1 cellular context compared by ENCODE assay signal in the genomic region with DNA sequence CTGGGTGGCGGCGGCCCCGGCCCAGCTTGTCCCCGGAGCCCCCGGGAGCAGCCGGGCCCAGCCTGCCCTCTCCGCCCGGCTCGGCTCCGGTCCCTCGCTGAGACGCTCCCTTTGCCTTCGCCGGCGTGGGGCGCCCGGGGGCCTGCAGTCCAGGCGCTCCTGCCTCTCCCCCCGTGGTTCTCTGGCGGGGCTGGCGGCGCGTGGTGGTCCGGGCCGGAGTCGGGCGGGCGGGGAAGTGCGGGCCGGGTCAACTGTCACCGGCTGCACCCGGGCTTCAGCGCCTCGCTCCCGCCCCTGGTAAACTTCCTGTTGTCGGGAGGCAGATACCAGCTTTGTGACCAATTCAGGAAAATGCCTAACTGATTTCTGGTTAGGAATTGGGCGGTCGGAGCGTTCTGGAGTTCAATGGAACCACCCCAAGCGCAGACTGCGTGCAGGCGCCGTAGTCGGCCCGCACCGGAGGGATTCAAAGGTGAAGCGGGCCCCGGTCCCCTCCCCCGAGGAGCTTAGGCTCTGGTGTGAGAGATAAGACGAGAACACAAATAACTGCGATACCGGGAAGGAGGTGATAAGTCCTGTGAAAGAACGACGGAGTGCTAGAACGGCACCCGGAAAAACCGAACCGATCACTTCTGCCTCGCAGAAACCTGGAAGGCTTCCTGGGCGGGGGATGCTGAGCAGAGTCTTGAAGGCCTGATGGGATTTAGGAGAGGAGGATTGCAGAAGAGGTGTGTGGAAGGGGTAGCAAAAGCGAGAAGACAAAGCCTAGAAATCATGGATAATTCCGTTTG.
TF ChIP-seq lines count a peak whose summit lies in the region.

No MANE protein-coding gene starts in this region.

TF ChIP-seq in K562, 482 proteins besides CTCF, POLR2A, EP300 and RAD21 (continued from another document and continues in another):
- TF ChIP-seq ZKSCAN1 (IDR thresholded peaks at IDR 0.05; ENCODE audit: low read depth, low read length) = no peak
- no peak for TF ChIP-seq SRSF1 (IDR thresholded peaks at IDR 0.05; ENCODE audit: low read depth, low read length)
- TF ChIP-seq, protein P1, sequence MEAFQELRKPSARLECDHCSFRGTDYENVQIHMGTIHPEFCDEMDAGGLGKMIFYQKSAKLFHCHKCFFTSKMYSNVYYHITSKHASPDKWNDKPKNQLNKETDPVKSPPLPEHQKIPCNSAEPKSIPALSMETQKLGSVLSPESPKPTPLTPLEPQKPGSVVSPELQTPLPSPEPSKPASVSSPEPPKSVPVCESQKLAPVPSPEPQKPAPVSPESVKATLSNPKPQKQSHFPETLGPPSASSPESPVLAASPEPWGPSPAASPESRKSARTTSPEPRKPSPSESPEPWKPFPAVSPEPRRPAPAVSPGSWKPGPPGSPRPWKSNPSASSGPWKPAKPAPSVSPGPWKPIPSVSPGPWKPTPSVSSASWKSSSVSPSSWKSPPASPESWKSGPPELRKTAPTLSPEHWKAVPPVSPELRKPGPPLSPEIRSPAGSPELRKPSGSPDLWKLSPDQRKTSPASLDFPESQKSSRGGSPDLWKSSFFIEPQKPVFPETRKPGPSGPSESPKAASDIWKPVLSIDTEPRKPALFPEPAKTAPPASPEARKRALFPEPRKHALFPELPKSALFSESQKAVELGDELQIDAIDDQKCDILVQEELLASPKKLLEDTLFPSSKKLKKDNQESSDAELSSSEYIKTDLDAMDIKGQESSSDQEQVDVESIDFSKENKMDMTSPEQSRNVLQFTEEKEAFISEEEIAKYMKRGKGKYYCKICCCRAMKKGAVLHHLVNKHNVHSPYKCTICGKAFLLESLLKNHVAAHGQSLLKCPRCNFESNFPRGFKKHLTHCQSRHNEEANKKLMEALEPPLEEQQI (IDR thresholded peaks at IDR 0.05) = no peak; the same call in 1 of the 2 replicates
- no peak for TF ChIP-seq KLF6 (CRISPR knock-in tag; IDR thresholded peaks at IDR 0.05; ENCODE audit: borderline replicate concordance)
- no peak for TF ChIP-seq ZSCAN32 (CRISPR knock-in tag; IDR thresholded peaks at IDR 0.05)
- TF ChIP-seq KDM1A (IDR thresholded peaks at IDR 0.05) = peak; percentile 45 to 67
- TF ChIP-seq NR1H2 (CRISPR knock-in tag; IDR thresholded peaks at IDR 0.05) = 0 out of 2 replicates have a peak, but pooled peaks have one; percentile 44
- TF ChIP-seq NR2F6 (CRISPR knock-in tag; IDR thresholded peaks at IDR 0.05) = no peak
- TF ChIP-seq ZNF764 (CRISPR knock-in tag; IDR thresholded peaks at IDR 0.05; ENCODE audit: low read depth) = no peak
- peak; percentile 59; the same call in 1 of the 2 replicates for TF ChIP-seq RNF2 (IDR thresholded peaks at IDR 0.05)
- TF ChIP-seq MEF2D (tag; conservative IDR thresholded peaks at IDR 0.05; ENCODE audit: low read depth) = peak; percentile 42; the same call in 1 of the 2 replicates
- no peak for TF ChIP-seq NCOA6 (IDR thresholded peaks at IDR 0.05)
- TF ChIP-seq, protein P2, sequence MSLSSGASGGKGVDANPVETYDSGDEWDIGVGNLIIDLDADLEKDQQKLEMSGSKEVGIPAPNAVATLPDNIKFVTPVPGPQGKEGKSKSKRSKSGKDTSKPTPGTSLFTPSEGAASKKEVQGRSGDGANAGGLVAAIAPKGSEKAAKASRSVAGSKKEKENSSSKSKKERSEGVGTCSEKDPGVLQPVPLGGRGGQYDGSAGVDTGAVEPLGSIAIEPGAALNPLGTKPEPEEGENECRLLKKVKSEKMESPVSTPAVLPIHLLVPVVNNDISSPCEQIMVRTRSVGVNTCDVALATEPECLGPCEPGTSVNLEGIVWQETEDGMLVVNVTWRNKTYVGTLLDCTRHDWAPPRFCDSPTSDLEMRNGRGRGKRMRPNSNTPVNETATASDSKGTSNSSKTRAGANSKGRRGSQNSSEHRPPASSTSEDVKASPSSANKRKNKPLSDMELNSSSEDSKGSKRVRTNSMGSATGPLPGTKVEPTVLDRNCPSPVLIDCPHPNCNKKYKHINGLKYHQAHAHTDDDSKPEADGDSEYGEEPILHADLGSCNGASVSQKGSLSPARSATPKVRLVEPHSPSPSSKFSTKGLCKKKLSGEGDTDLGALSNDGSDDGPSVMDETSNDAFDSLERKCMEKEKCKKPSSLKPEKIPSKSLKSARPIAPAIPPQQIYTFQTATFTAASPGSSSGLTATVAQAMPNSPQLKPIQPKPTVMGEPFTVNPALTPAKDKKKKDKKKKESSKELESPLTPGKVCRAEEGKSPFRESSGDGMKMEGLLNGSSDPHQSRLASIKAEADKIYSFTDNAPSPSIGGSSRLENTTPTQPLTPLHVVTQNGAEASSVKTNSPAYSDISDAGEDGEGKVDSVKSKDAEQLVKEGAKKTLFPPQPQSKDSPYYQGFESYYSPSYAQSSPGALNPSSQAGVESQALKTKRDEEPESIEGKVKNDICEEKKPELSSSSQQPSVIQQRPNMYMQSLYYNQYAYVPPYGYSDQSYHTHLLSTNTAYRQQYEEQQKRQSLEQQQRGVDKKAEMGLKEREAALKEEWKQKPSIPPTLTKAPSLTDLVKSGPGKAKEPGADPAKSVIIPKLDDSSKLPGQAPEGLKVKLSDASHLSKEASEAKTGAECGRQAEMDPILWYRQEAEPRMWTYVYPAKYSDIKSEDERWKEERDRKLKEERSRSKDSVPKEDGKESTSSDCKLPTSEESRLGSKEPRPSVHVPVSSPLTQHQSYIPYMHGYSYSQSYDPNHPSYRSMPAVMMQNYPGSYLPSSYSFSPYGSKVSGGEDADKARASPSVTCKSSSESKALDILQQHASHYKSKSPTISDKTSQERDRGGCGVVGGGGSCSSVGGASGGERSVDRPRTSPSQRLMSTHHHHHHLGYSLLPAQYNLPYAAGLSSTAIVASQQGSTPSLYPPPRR (CRISPR knock-in tag; IDR thresholded peaks at IDR 0.05; ENCODE audit: borderline replicate concordance) = no peak
- TF ChIP-seq, protein P3, sequence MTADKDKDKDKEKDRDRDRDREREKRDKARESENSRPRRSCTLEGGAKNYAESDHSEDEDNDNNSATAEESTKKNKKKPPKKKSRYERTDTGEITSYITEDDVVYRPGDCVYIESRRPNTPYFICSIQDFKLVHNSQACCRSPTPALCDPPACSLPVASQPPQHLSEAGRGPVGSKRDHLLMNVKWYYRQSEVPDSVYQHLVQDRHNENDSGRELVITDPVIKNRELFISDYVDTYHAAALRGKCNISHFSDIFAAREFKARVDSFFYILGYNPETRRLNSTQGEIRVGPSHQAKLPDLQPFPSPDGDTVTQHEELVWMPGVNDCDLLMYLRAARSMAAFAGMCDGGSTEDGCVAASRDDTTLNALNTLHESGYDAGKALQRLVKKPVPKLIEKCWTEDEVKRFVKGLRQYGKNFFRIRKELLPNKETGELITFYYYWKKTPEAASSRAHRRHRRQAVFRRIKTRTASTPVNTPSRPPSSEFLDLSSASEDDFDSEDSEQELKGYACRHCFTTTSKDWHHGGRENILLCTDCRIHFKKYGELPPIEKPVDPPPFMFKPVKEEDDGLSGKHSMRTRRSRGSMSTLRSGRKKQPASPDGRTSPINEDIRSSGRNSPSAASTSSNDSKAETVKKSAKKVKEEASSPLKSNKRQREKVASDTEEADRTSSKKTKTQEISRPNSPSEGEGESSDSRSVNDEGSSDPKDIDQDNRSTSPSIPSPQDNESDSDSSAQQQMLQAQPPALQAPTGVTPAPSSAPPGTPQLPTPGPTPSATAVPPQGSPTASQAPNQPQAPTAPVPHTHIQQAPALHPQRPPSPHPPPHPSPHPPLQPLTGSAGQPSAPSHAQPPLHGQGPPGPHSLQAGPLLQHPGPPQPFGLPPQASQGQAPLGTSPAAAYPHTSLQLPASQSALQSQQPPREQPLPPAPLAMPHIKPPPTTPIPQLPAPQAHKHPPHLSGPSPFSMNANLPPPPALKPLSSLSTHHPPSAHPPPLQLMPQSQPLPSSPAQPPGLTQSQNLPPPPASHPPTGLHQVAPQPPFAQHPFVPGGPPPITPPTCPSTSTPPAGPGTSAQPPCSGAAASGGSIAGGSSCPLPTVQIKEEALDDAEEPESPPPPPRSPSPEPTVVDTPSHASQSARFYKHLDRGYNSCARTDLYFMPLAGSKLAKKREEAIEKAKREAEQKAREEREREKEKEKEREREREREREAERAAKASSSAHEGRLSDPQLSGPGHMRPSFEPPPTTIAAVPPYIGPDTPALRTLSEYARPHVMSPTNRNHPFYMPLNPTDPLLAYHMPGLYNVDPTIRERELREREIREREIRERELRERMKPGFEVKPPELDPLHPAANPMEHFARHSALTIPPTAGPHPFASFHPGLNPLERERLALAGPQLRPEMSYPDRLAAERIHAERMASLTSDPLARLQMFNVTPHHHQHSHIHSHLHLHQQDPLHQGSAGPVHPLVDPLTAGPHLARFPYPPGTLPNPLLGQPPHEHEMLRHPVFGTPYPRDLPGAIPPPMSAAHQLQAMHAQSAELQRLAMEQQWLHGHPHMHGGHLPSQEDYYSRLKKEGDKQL (CRISPR knock-in tag; IDR thresholded peaks at IDR 0.05; ENCODE audit: borderline replicate concordance) = no peak
- TF ChIP-seq CSDE1 (IDR thresholded peaks at IDR 0.05) = no peak
- TF ChIP-seq FIP1L1 (IDR thresholded peaks at IDR 0.05; ENCODE audit: low read depth, low read length, poor library complexity, severe bottlenecking) = no peak
- no peak for TF ChIP-seq BCL6 (CRISPR knock-in tag; IDR thresholded peaks at IDR 0.05)
- TF ChIP-seq, protein P4, sequence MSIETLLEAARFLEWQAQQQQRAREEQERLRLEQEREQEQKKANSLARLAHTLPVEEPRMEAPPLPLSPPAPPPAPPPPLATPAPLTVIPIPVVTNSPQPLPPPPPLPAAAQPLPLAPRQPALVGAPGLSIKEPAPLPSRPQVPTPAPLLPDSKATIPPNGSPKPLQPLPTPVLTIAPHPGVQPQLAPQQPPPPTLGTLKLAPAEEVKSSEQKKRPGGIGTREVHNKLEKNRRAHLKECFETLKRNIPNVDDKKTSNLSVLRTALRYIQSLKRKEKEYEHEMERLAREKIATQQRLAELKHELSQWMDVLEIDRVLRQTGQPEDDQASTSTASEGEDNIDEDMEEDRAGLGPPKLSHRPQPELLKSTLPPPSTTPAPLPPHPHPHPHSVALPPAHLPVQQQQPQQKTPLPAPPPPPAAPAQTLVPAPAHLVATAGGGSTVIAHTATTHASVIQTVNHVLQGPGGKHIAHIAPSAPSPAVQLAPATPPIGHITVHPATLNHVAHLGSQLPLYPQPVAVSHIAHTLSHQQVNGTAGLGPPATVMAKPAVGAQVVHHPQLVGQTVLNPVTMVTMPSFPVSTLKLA (conservative IDR thresholded peaks at IDR 0.05) = peak; percentile 45 to 51; a peak in 2 of 4 replicates
- TF ChIP-seq NFE2 (IDR thresholded peaks at IDR 0.05; ENCODE audit: low read depth) = no peak
- TF ChIP-seq, protein P5, sequence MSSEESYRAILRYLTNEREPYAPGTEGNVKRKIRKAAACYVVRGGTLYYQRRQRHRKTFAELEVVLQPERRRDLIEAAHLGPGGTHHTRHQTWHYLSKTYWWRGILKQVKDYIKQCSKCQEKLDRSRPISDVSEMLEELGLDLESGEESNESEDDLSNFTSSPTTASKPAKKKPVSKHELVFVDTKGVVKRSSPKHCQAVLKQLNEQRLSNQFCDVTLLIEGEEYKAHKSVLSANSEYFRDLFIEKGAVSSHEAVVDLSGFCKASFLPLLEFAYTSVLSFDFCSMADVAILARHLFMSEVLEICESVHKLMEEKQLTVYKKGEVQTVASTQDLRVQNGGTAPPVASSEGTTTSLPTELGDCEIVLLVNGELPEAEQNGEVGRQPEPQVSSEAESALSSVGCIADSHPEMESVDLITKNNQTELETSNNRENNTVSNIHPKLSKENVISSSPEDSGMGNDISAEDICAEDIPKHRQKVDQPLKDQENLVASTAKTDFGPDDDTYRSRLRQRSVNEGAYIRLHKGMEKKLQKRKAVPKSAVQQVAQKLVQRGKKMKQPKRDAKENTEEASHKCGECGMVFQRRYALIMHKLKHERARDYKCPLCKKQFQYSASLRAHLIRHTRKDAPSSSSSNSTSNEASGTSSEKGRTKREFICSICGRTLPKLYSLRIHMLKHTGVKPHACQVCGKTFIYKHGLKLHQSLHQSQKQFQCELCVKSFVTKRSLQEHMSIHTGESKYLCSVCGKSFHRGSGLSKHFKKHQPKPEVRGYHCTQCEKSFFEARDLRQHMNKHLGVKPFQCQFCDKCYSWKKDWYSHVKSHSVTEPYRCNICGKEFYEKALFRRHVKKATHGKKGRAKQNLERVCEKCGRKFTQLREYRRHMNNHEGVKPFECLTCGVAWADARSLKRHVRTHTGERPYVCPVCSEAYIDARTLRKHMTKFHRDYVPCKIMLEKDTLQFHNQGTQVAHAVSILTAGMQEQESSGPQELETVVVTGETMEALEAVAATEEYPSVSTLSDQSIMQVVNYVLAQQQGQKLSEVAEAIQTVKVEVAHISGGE (CRISPR knock-in tag; IDR thresholded peaks at IDR 0.05) = peak in 1 of 3 experiments; percentile 63; a peak in 2 of 6 replicates
- TF ChIP-seq SRSF9 (IDR thresholded peaks at IDR 0.05; ENCODE audit: borderline replicate concordance, low read depth, low read length) = no peak
- TF ChIP-seq ZNF23 (CRISPR knock-in tag; IDR thresholded peaks at IDR 0.05) = no peak
- peak; percentile 95 for TF ChIP-seq CBFA2T3 (IDR thresholded peaks at IDR 0.05)
- TF ChIP-seq GTF2F1 (IDR thresholded peaks at IDR 0.05; ENCODE audit: low read depth, low read length) = no peak
- TF ChIP-seq, protein P6, sequence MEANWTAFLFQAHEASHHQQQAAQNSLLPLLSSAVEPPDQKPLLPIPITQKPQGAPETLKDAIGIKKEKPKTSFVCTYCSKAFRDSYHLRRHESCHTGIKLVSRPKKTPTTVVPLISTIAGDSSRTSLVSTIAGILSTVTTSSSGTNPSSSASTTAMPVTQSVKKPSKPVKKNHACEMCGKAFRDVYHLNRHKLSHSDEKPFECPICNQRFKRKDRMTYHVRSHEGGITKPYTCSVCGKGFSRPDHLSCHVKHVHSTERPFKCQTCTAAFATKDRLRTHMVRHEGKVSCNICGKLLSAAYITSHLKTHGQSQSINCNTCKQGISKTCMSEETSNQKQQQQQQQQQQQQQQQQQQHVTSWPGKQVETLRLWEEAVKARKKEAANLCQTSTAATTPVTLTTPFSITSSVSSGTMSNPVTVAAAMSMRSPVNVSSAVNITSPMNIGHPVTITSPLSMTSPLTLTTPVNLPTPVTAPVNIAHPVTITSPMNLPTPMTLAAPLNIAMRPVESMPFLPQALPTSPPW (CRISPR knock-in tag; IDR thresholded peaks at IDR 0.05) = peak; percentile 87
- no peak for TF ChIP-seq NELFE (IDR thresholded peaks at IDR 0.05; ENCODE audit: insufficient read depth, insufficient read length)
- TF ChIP-seq CCAR2 (IDR thresholded peaks at IDR 0.05; ENCODE audit: low read depth, low read length) = no peak
- no peak for TF ChIP-seq U2AF2 (optimal IDR thresholded peaks at IDR 0.05; ENCODE audit: low read depth, low read length)
- TF ChIP-seq FOXM1 (IDR thresholded peaks at IDR 0.05; ENCODE audit: low read depth) = peak; percentile 84
- TF ChIP-seq FOXM1 (CRISPR knock-in tag; IDR thresholded peaks at IDR 0.05; ENCODE audit: low read depth) = no peak
- no peak for TF ChIP-seq JUN (IDR thresholded peaks at IDR 0.05; ENCODE audit: borderline replicate concordance, low read depth, low read length)
- no peak for TF ChIP-seq JUN (CRISPR knock-in tag; IDR thresholded peaks at IDR 0.05; ENCODE audit: borderline replicate concordance)
- TF ChIP-seq TEAD2 (tag; IDR thresholded peaks at IDR 0.05) = no peak
- no peak for TF ChIP-seq ZNF133 (CRISPR knock-in tag; IDR thresholded peaks at IDR 0.05)
- TF ChIP-seq ILK (tag; IDR thresholded peaks at IDR 0.05; ENCODE audit: borderline replicate concordance, low read depth) = no peak
- TF ChIP-seq RCOR1 (IDR thresholded peaks at IDR 0.05; ENCODE audit: borderline replicate concordance in 1 of 2, low read depth in 2 of 2, low read length in 2 of 2) = peak in 1 of 2 experiments; percentile 69; a peak in 2 of 4 replicates
- no peak for TF ChIP-seq PYGO2 (tag; IDR thresholded peaks at IDR 0.05)
- TF ChIP-seq, protein P7, sequence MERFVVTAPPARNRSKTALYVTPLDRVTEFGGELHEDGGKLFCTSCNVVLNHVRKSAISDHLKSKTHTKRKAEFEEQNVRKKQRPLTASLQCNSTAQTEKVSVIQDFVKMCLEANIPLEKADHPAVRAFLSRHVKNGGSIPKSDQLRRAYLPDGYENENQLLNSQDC (CRISPR knock-in tag; IDR thresholded peaks at IDR 0.05) = no peak
- TF ChIP-seq ZNF431 (CRISPR knock-in tag; IDR thresholded peaks at IDR 0.05) = no peak
- TF ChIP-seq DNMT1 (IDR thresholded peaks at IDR 0.05) = no peak
- TF ChIP-seq SUPT5H (IDR thresholded peaks at IDR 0.05) = no peak
- TF ChIP-seq ZNF217 (CRISPR knock-in tag; IDR thresholded peaks at IDR 0.05) = no peak
